Comparison of ENCODE assay signal across 1 cellular context in the genomic region with DNA sequence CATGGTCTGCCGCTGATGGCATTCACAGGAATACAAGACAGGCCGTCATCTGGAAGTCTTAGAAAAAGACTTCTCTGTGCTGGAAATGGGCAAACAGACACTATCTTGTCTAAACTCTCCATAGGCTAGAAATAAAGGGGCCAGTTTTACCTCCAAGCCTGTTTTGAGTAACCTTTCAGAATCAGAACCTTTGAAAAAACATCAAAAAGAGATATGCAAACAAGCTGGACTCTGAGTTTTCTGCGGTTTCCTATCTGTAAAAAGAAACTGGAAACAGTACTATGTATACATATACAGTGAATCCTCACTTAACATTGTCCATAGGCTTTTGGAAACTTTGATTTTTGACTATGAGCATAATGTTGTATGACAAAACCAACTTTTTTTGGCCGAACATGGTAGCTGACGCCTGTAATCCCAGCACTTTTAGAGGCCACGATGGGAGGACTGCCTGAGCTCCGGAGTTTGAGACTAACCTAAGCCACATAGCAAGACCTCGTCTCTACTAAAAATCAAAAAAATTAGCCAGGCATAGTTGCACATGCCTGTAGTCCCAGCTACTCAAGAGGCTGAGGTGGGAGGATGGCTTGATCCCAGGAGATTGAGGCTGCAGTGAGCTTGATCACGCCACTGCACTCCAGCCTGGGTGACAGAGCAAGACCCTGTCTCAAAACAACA.
TF ChIP-seq lines count a peak whose summit lies in the region.

No MANE protein-coding gene starts in this region.

TF ChIP-seq in GM12878, 131 proteins besides CTCF, POLR2A, EP300 and RAD21 (continued from another document):
- TF ChIP-seq PAX8 (IDR thresholded peaks at IDR 0.05), result no peak
- peak; percentile 90; the same call in 1 of the 2 replicates for TF ChIP-seq ZNF217 (IDR thresholded peaks at IDR 0.05)
- no peak for TF ChIP-seq EGR1 (IDR thresholded peaks at IDR 0.05; ENCODE audit: borderline replicate concordance in 1 of 2, low read depth in 2 of 2, low read length in 2 of 2)
- TF ChIP-seq SUPT20H (IDR thresholded peaks at IDR 0.05; ENCODE audit: borderline replicate concordance, control insufficient read depth, low read depth, low read length), result no peak
- no peak for TF ChIP-seq NFXL1 (IDR thresholded peaks at IDR 0.05; ENCODE audit: borderline replicate concordance)
- no peak for TF ChIP-seq STAT1 (conservative IDR thresholded peaks at IDR 0.05)
- peak in 1 of 2 experiments; percentile 45; a peak in 1 of 4 replicates for TF ChIP-seq BHLHE40 (IDR thresholded peaks at IDR 0.05; ENCODE audit: borderline replicate concordance in 1 of 2, low read depth in 2 of 2, low read length in 1 of 2)
- TF ChIP-seq EED (IDR thresholded peaks at IDR 0.05; ENCODE audit: low read depth), result peak; percentile 78
- peak; percentile 89 for TF ChIP-seq CBFB (IDR thresholded peaks at IDR 0.05; ENCODE audit: low read depth)
- TF ChIP-seq, protein P1, sequence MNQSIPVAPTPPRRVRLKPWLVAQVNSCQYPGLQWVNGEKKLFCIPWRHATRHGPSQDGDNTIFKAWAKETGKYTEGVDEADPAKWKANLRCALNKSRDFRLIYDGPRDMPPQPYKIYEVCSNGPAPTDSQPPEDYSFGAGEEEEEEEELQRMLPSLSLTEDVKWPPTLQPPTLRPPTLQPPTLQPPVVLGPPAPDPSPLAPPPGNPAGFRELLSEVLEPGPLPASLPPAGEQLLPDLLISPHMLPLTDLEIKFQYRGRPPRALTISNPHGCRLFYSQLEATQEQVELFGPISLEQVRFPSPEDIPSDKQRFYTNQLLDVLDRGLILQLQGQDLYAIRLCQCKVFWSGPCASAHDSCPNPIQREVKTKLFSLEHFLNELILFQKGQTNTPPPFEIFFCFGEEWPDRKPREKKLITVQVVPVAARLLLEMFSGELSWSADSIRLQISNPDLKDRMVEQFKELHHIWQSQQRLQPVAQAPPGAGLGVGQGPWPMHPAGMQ (IDR thresholded peaks at IDR 0.05; ENCODE audit: borderline replicate concordance), result no peak
- peak; percentile 87 for TF ChIP-seq IRF4 (IDR thresholded peaks at IDR 0.05; ENCODE audit: low read depth, low read length)
- no peak for TF ChIP-seq HCFC1 (IDR thresholded peaks at IDR 0.05; ENCODE audit: low read length)
- no peak for TF ChIP-seq RB1 (IDR thresholded peaks at IDR 0.05; ENCODE audit: borderline replicate concordance)
- TF ChIP-seq FOXK2 (IDR thresholded peaks at IDR 0.05), result no peak
- TF ChIP-seq, protein P2, sequence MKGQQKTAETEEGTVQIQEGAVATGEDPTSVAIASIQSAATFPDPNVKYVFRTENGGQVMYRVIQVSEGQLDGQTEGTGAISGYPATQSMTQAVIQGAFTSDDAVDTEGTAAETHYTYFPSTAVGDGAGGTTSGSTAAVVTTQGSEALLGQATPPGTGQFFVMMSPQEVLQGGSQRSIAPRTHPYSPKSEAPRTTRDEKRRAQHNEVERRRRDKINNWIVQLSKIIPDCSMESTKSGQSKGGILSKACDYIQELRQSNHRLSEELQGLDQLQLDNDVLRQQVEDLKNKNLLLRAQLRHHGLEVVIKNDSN (IDR thresholded peaks at IDR 0.05; ENCODE audit: borderline replicate concordance, extremely low read length, insufficient read depth, low read depth, low read length), result no peak
- peak; percentile 96 for TF ChIP-seq POU2F2 (IDR thresholded peaks at IDR 0.05; ENCODE audit: borderline replicate concordance, low read depth, low read length)
- TF ChIP-seq ZNF24 (IDR thresholded peaks at IDR 0.05), result no peak
- TF ChIP-seq BRCA1 (IDR thresholded peaks at IDR 0.05; ENCODE audit: low read depth, low read length), result no peak
- no peak for TF ChIP-seq SREBF1 (IDR thresholded peaks at IDR 0.05; ENCODE audit: low read length)
- peak; percentile 86 for TF ChIP-seq PML (IDR thresholded peaks at IDR 0.05; ENCODE audit: low read length)
- TF ChIP-seq, protein P3, sequence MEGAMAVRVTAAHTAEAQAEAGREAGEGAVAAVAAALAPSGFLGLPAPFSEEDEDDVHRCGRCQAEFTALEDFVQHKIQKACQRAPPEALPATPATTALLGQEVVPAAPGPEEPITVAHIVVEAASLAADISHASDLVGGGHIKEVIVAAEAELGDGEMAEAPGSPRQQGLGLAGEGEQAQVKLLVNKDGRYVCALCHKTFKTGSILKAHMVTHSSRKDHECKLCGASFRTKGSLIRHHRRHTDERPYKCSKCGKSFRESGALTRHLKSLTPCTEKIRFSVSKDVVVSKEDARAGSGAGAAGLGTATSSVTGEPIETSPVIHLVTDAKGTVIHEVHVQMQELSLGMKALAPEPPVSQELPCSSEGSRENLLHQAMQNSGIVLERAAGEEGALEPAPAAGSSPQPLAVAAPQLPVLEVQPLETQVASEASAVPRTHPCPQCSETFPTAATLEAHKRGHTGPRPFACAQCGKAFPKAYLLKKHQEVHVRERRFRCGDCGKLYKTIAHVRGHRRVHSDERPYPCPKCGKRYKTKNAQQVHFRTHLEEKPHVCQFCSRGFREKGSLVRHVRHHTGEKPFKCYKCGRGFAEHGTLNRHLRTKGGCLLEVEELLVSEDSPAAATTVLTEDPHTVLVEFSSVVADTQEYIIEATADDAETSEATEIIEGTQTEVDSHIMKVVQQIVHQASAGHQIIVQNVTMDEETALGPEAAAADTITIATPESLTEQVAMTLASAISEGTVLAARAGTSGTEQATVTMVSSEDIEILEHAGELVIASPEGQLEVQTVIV (IDR thresholded peaks at IDR 0.05; ENCODE audit: borderline replicate concordance, partially characterized antibody), result no peak
- no peak for TF ChIP-seq TBL1XR1 (IDR thresholded peaks at IDR 0.05; ENCODE audit: low read depth, low read length)
- TF ChIP-seq MEF2B (IDR thresholded peaks at IDR 0.05; ENCODE audit: partially characterized antibody, poor library complexity, severe bottlenecking), result peak; percentile 47
- no peak for TF ChIP-seq FOS (IDR thresholded peaks at IDR 0.05; ENCODE audit: borderline replicate concordance, extremely low read depth, insufficient read length)
- no peak for TF ChIP-seq RCOR1 (conservative IDR thresholded peaks at IDR 0.05; ENCODE audit: low read depth, low read length)
- peak; percentile 91 for TF ChIP-seq TCF7 (IDR thresholded peaks at IDR 0.05; ENCODE audit: borderline replicate concordance)
- TF ChIP-seq ZSCAN29 (IDR thresholded peaks at IDR 0.05), result no peak
- TF ChIP-seq, protein P4, sequence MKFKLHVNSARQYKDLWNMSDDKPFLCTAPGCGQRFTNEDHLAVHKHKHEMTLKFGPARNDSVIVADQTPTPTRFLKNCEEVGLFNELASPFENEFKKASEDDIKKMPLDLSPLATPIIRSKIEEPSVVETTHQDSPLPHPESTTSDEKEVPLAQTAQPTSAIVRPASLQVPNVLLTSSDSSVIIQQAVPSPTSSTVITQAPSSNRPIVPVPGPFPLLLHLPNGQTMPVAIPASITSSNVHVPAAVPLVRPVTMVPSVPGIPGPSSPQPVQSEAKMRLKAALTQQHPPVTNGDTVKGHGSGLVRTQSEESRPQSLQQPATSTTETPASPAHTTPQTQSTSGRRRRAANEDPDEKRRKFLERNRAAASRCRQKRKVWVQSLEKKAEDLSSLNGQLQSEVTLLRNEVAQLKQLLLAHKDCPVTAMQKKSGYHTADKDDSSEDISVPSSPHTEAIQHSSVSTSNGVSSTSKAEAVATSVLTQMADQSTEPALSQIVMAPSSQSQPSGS (IDR thresholded peaks at IDR 0.05; ENCODE audit: low read length), result peak; percentile 90
- no peak for TF ChIP-seq STAT3 (IDR thresholded peaks at IDR 0.05; ENCODE audit: low read depth, low read length)
- TF ChIP-seq, protein P5, sequence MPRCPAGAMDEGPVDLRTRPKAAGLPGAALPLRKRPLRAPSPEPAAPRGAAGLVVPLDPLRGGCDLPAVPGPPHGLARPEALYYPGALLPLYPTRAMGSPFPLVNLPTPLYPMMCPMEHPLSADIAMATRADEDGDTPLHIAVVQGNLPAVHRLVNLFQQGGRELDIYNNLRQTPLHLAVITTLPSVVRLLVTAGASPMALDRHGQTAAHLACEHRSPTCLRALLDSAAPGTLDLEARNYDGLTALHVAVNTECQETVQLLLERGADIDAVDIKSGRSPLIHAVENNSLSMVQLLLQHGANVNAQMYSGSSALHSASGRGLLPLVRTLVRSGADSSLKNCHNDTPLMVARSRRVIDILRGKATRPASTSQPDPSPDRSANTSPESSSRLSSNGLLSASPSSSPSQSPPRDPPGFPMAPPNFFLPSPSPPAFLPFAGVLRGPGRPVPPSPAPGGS (IDR thresholded peaks at IDR 0.05; ENCODE audit: borderline replicate concordance, insufficient read depth, low read depth, low read length, poor library complexity, severe bottlenecking), result peak; percentile 70
- TF ChIP-seq HDAC2 (IDR thresholded peaks at IDR 0.05), result no peak
- 0 out of 2 replicates have a peak, but pooled peaks have one; percentile 33 for TF ChIP-seq SMAD5 (IDR thresholded peaks at IDR 0.05; ENCODE audit: low read depth)
- TF ChIP-seq CHD2 (IDR thresholded peaks at IDR 0.05; ENCODE audit: borderline replicate concordance, low read depth, low read length), result no peak
- TF ChIP-seq KDM1A (IDR thresholded peaks at IDR 0.05; ENCODE audit: borderline replicate concordance), result no peak
- no peak for TF ChIP-seq WRNIP1 (IDR thresholded peaks at IDR 0.05; ENCODE audit: borderline replicate concordance, low read depth, low read length)
- TF ChIP-seq, protein P6, sequence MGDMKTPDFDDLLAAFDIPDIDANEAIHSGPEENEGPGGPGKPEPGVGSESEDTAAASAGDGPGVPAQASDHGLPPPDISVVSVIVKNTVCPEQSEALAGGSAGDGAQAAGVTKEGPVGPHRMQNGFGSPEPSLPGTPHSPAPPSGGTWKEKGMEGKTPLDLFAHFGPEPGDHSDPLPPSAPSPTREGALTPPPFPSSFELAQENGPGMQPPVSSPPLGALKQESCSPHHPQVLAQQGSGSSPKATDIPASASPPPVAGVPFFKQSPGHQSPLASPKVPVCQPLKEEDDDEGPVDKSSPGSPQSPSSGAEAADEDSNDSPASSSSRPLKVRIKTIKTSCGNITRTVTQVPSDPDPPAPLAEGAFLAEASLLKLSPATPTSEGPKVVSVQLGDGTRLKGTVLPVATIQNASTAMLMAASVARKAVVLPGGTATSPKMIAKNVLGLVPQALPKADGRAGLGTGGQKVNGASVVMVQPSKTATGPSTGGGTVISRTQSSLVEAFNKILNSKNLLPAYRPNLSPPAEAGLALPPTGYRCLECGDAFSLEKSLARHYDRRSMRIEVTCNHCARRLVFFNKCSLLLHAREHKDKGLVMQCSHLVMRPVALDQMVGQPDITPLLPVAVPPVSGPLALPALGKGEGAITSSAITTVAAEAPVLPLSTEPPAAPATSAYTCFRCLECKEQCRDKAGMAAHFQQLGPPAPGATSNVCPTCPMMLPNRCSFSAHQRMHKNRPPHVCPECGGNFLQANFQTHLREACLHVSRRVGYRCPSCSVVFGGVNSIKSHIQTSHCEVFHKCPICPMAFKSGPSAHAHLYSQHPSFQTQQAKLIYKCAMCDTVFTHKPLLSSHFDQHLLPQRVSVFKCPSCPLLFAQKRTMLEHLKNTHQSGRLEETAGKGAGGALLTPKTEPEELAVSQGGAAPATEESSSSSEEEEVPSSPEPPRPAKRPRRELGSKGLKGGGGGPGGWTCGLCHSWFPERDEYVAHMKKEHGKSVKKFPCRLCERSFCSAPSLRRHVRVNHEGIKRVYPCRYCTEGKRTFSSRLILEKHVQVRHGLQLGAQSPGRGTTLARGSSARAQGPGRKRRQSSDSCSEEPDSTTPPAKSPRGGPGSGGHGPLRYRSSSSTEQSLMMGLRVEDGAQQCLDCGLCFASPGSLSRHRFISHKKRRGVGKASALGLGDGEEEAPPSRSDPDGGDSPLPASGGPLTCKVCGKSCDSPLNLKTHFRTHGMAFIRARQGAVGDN (IDR thresholded peaks at IDR 0.05), result no peak
TF ChIP-seq in GM12878: peak in this region for 40.
